In genomic region chr10:117366741-117367140, GRCh38 we compare ENCODE assay signal across 3 cellular contexts.
TF ChIP-seq lines count a peak whose summit lies in the region.

No MANE protein-coding gene starts in this region.

TF ChIP-seq in HCT116, 20 proteins besides CTCF, POLR2A, EP300 and RAD21:
- TF ChIP-seq ZFX (IDR thresholded peaks at IDR 0.05) (no peak), REST (IDR thresholded peaks at IDR 0.05; ENCODE audit: low read depth) (no peak), YY1 (IDR thresholded peaks at IDR 0.05; ENCODE audit: extremely low read depth, insufficient replicate concordance, low read depth, low read length) (no peak), SRF (IDR thresholded peaks at IDR 0.05; ENCODE audit: low read depth) (no peak)

TF ChIP-seq in K562, 482 proteins besides CTCF, POLR2A, EP300 and RAD21:
- TF ChIP-seq ZNF436 (CRISPR knock-in tag; IDR thresholded peaks at IDR 0.05) (no peak), ZNF57 (CRISPR knock-in tag; IDR thresholded peaks at IDR 0.05) (no peak), ZNF76 (CRISPR knock-in tag; IDR thresholded peaks at IDR 0.05; ENCODE audit: borderline replicate concordance) (no peak), ZFPM2 (CRISPR knock-in tag; IDR thresholded peaks at IDR 0.05) (no peak), ZNF121 (CRISPR knock-in tag; conservative IDR thresholded peaks at IDR 0.05) (no peak), MAX (CRISPR knock-in tag; IDR thresholded peaks at IDR 0.05) (no peak), RNF2 (IDR thresholded peaks at IDR 0.05) (no peak), FUS (optimal IDR thresholded peaks at IDR 0.05; ENCODE audit: low read depth, low read length) (no peak), MEIS2 (IDR thresholded peaks at IDR 0.05; ENCODE audit: partially characterized antibody) (no peak), HLTF (IDR thresholded peaks at IDR 0.05) (no peak), HSF4 (CRISPR knock-in tag; IDR thresholded peaks at IDR 0.05; ENCODE audit: borderline replicate concordance) (no peak), ZFP36 (IDR thresholded peaks at IDR 0.05; ENCODE audit: low read depth, low read length, partially characterized antibody) (no peak), EWSR1 (IDR thresholded peaks at IDR 0.05; ENCODE audit: borderline replicate concordance, low read depth, partially characterized antibody) (no peak), MED1 (CRISPR knock-in tag; IDR thresholded peaks at IDR 0.05; ENCODE audit: borderline replicate concordance) (no peak), USF2 (CRISPR knock-in tag; IDR thresholded peaks at IDR 0.05) (no peak), ZNF232 (CRISPR knock-in tag; IDR thresholded peaks at IDR 0.05) (no peak)

TF ChIP-seq in liver, 16 proteins besides CTCF, POLR2A, EP300 and RAD21:
- TF ChIP-seq HNF4A (conservative IDR thresholded peaks at IDR 0.05): no peak
- TF ChIP-seq HNF4G (IDR thresholded peaks at IDR 0.05): no peak
- TF ChIP-seq TAF1 (conservative IDR thresholded peaks at IDR 0.05): no peak
- no peak for TF ChIP-seq EGR1 (IDR thresholded peaks at IDR 0.05; ENCODE audit: low read depth in 2 of 2)
- TF ChIP-seq REST (IDR thresholded peaks at IDR 0.05): no peak
- TF ChIP-seq YY1 (IDR thresholded peaks at IDR 0.05): no peak
- no peak for TF ChIP-seq FOXA1 (IDR thresholded peaks at IDR 0.05)
- no peak for TF ChIP-seq NR2F2 (IDR thresholded peaks at IDR 0.05)
- no peak for TF ChIP-seq SP1 (IDR thresholded peaks at IDR 0.05)
- TF ChIP-seq GABPA (IDR thresholded peaks at IDR 0.05 in 1 of 2, conservative IDR thresholded peaks at IDR 0.05 in 1 of 2): no peak
- TF ChIP-seq FOXA2 (IDR thresholded peaks at IDR 0.05): no peak
- no peak for TF ChIP-seq ZBTB33 (IDR thresholded peaks at IDR 0.05)
- no peak for TF ChIP-seq JUND (IDR thresholded peaks at IDR 0.05)
